In the genomic region with DNA sequence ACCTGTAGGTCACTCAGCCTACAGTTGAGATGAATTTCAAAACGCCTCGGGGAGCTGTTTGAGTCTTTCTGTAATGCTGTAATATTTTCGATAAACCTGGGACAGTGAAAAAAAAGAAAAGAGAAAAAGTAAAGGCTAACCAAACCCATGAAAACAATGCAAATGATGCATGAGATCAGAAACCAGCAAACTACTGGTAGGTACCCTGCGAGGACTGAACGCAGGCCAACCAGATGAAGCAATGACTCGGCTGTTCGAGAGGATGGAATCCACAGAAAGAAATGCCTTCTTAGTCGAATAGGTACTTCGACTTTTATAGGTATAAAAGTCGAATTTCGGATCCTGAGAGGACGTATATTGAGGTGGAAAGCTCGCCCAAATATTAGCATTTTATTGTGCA, we compare ENCODE assay signal across 8 cellular contexts. TPM values are rescaled to one million over a fixed set of nuclear protein-coding genes. Genes with fewer than 3 reads are reported as not detected.
A peak's percentile ranks its signal among the peaks of the same experiment; 100 is the strongest.
DNase-seq lines count a peak whose midpoint lies in the region; ATAC-seq and TF ChIP-seq lines count a peak whose summit lies in the region.

No MANE protein-coding gene starts in this region.

- TF ChIP-seq CTCF in DOHH2 (IDR thresholded peaks at IDR 0.05; ENCODE audit: low read depth, low read length, poor library complexity, severe bottlenecking): no peak

- H3K27ac ChIP-seq in DOHH2 (ENCODE audit: low read depth, low read length): peak overlapping the region; percentile 66

- no peaks in the 10 kb centered on the region for H3K9me3 Mint-ChIP-seq in IgD-negative memory B cell
- no peaks in the 10 kb centered on the region for H3K9me3 Mint-ChIP-seq in stimulated activated naive CD8-positive, alpha-beta T cell treated with anti-CD3 and anti-CD28 coated beads, Interleukin-15, amount 100 ng/mL, for 72 hours

- H3K27me3 ChIP-seq in DOHH2 (ENCODE audit: control insufficient read depth, low read length): no peaks in the 10 kb centered on the region
- H3K27me3 ChIP-seq in adipocyte (replicated peaks; ENCODE audit: control insufficient read depth, insufficient read depth, low read length): no peaks in the 10 kb centered on the region

- H3F3A ChIP-seq in DOHH2 (ENCODE audit: control insufficient read depth, insufficient read depth): no peaks in the 10 kb centered on the region

- peak; percentile 64 for ATAC-seq in stimulated activated naive CD8-positive, alpha-beta T cell treated with anti-CD3 and anti-CD28 coated beads, Interleukin-15, amount 100 ng/mL, for 72 hours
- ATAC-seq in HG02852 (IDR thresholded peaks at IDR 0.05; ENCODE audit: unreplicated experiment) (no peak), esophagus mucosa (no peak)

- peak overlapping the region; percentile 93 to 98 (median 98) for H3K4me3 Mint-ChIP-seq in IgD-negative memory B cell
- H3K4me3 Mint-ChIP-seq in stimulated activated naive CD8-positive, alpha-beta T cell treated with anti-CD3 and anti-CD28 coated beads, Interleukin-15, amount 100 ng/mL, for 72 hours: peak overlapping the region; percentile 93 to 99

- no peaks in the 10 kb centered on the region for H3K27me3 Mint-ChIP-seq in IgD-negative memory B cell
- H3K27me3 Mint-ChIP-seq in stimulated activated naive CD8-positive, alpha-beta T cell treated with anti-CD3 and anti-CD28 coated beads, Interleukin-15, amount 100 ng/mL, for 72 hours: no peaks in the 10 kb centered on the region

- H3K79me2 ChIP-seq in DOHH2 (ENCODE audit: control insufficient read depth, low read length): peaks cover 50% of the 10 kb centered on the region

- H3K4me3 ChIP-seq in DOHH2 (ENCODE audit: low read length) (peak overlapping the region; percentile 96), adipocyte (ENCODE audit: low read length) (peak overlapping the region; percentile 99)

- H3K27ac Mint-ChIP-seq in IgD-negative memory B cell: peak overlapping the region; percentile 96 to 97 (median 97)
- H3K27ac Mint-ChIP-seq in stimulated activated naive CD8-positive, alpha-beta T cell treated with anti-CD3 and anti-CD28 coated beads, Interleukin-15, amount 100 ng/mL, for 72 hours: peak overlapping the region; percentile 97 to 98

- H3K4me1 ChIP-seq in DOHH2 (ENCODE audit: control insufficient read depth, low read length) (peaks cover 20% of the 10 kb centered on the region), adipocyte (ENCODE audit: control insufficient read depth, insufficient read depth, low read length) (peaks cover 12% of the 10 kb centered on the region)

- H3K9me3 ChIP-seq in DOHH2 (ENCODE audit: control insufficient read depth, insufficient read depth, low read length) (no peaks in the 10 kb centered on the region), adipocyte (ENCODE audit: control insufficient read depth, low read length) (no peaks in the 10 kb centered on the region)

- H3K36me3 ChIP-seq in DOHH2 (ENCODE audit: control insufficient read depth, low read length) (peaks cover 35% of the 10 kb centered on the region), adipocyte (ENCODE audit: control insufficient read depth, insufficient read depth, low read length, severe bottlenecking) (no peaks in the 10 kb centered on the region)

- peak overlapping the region; percentile 91 for H3K9ac ChIP-seq in adipocyte (ENCODE audit: low read length)

- no peak for DNase-seq in adipocyte (ENCODE audit: low read depth)
- peak; percentile 52 for DNase-seq in iPS-NIHi7 (ENCODE audit: extremely low spot score)
- no peak for DNase-seq in stimulated activated naive CD8-positive, alpha-beta T cell treated with anti-CD3 and anti-CD28 coated beads, Interleukin-15, amount 100 ng/mL, for 72 hours
- no peak for DNase-seq in NCI-H1436 (lab: John Stamatoyannopoulos, UW)

- no peaks in the 10 kb centered on the region for H3K9me2 ChIP-seq in DOHH2 (replicated peaks; ENCODE audit: control insufficient read depth, low read length)

- H3K36me3 Mint-ChIP-seq in IgD-negative memory B cell: peaks cover 4% of the 10 kb centered on the region

- H3K4me1 Mint-ChIP-seq in IgD-negative memory B cell: peaks cover 12 to 19% (median 16%) of the 10 kb centered on the region in 3 donors
- H3K4me1 Mint-ChIP-seq in stimulated activated naive CD8-positive, alpha-beta T cell treated with anti-CD3 and anti-CD28 coated beads, Interleukin-15, amount 100 ng/mL, for 72 hours: peaks cover 41% of the 10 kb centered on the region

- peaks cover 11% of the 10 kb centered on the region; the same call in 1 of the 2 replicates for H4K20me1 ChIP-seq in DOHH2 (ENCODE audit: control insufficient read depth, insufficient read depth, low read depth, low read length)

- peak overlapping the region; percentile 65 for H3K4me2 ChIP-seq in DOHH2 (ENCODE audit: low read length)

RNA-seq across cellular contexts. Expression of a gene that starts 0.5 kb away (rescaled TPM):
- 1.7 TPM for polyA plus RNA-seq in IgD-negative memory B cell
- total RNA-seq in esophagus mucosa: 3.8 TPM

RNA-seq across cellular contexts. Expression of a gene that starts 6.8 kb away (rescaled TPM):
- polyA plus RNA-seq in IgD-negative memory B cell: 76.6 TPM
- total RNA-seq in esophagus mucosa: 17.9 TPM
